ENCODE assay signal across 25 cellular contexts in the genomic region with DNA sequence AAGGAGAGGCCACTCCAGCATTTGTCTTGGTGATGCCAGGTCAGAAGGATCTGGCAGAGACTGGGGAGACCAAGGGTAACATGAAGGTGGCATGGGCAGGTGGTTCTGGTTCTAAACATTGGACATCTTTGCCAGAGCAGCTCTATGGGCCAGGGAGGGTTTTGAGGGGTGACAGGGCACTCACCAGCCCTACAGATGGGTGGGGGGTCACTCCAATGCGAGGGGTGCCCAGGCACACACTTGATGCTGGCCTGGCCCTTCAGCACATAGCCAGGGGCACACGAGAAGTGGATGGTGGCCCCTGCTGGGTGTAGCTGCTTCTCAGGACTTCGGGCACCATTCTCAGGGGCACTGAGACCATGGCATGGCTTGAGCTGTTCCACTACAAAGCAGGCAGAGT. TPM values are rescaled to one million over a fixed set of nuclear protein-coding genes. Genes with fewer than 3 reads are reported as not detected.
"Had no signal": no experiment of that assay in that cellular context is flagged by ENCODE, and none has a peak within 500 bp of the region (broad histone marks: within the 10 kb centered on the region; RNA-seq: fewer than 3 reads in every experiment).

No MANE protein-coding gene starts in this region.

- H3K27ac ChIP-seq: adrenal gland, coronary artery, SK-N-MC, WERI-Rb-1 had no signal

- H3K27me3 ChIP-seq: adrenal gland had no signal

- DNase-seq: activated CD4-positive, alpha-beta T cell treated with anti-CD3 and anti-CD28 coated beads for 4 hours; activated CD4-positive, alpha-beta T cell treated with anti-CD3 and anti-CD28 coated beads, Interleukin-2, amount 50 U/mL, for 48 hours; activated gamma-delta T cell treated with Interleukin-2 at 50 U/mL for 16 hours; activated naive CD4-positive, alpha-beta T cell treated with anti-CD3 and anti-CD28 coated beads, Interleukin-2, amount 50 U/mL, for 16 hours; activated naive CD8-positive, alpha-beta T cell treated with anti-CD3 and anti-CD28 coated beads, Interleukin-2, amount 10 ng/mL, durations not matched to agents 7 days and 5 days; activated T-cell treated with anti-CD3 and anti-CD28 coated beads, Interleukin-2, amount 50 U/mL, for 4 hours; anterior cingulate cortex; central memory CD4-positive, alpha-beta T cell; NCI-H1105 treated with DMSO at 0.1 percent for 48 hours; NCI-H1436 treated with DMSO at 0.1 percent for 48 hours; NCI-H187; NCI-H2081; NCI-H510A treated with DMSO at 0.1 percent for 48 hours; NCI-H69; NK-92 treated with Interleukin-12 subunit alpha and Interleukin-12 subunit beta, amount 100 ng/mL, for 24 hours; OCI-M1; RPMI8226; T-helper 1 cell; WERI-Rb-1 had no signal

- H3K27ac Mint-ChIP-seq: activated naive CD8-positive, alpha-beta T cell treated with anti-CD3 and anti-CD28 coated beads, Interleukin-2, amount 10 ng/mL, durations not matched to agents 7 days and 5 days had no signal

- H3K4me3 Mint-ChIP-seq: activated naive CD8-positive, alpha-beta T cell treated with anti-CD3 and anti-CD28 coated beads, Interleukin-2, amount 10 ng/mL, durations not matched to agents 7 days and 5 days; activated T-cell treated with anti-CD3 and anti-CD28 coated beads, Interleukin-2, amount 50 U/mL, for 4 hours had no signal

- H3K9me3 ChIP-seq: adrenal gland had no signal

- H3K9me3 Mint-ChIP-seq: activated naive CD8-positive, alpha-beta T cell treated with anti-CD3 and anti-CD28 coated beads, Interleukin-2, amount 10 ng/mL, durations not matched to agents 7 days and 5 days; activated T-cell treated with anti-CD3 and anti-CD28 coated beads, Interleukin-2, amount 50 U/mL, for 4 hours had no signal

- H3K36me3 Mint-ChIP-seq: activated naive CD8-positive, alpha-beta T cell treated with anti-CD3 and anti-CD28 coated beads, Interleukin-2, amount 10 ng/mL, durations not matched to agents 7 days and 5 days had no signal

- H3K27me3 Mint-ChIP-seq: activated naive CD8-positive, alpha-beta T cell treated with anti-CD3 and anti-CD28 coated beads, Interleukin-2, amount 10 ng/mL, durations not matched to agents 7 days and 5 days had no signal

RNA-seq across cellular contexts. Expression of a gene that starts 49.0 kb away (rescaled TPM):
- total RNA-seq: activated naive CD8-positive, alpha-beta T cell treated with anti-CD3 and anti-CD28 coated beads, Interleukin-2, amount 10 ng/mL, durations not matched to agents 7 days and 5 days; activated T-cell treated with anti-CD3 and anti-CD28 coated beads, Interleukin-2, amount 50 U/mL, for 4 hours; MCF 10A; Right ventricle myocardium inferior; T-helper 2 cell treated with Interferon-gamma antibody and Interleukin-4, amounts not matched to agents 100 ng/mL and 5 ng/mL, for 36 hours had no signal
